Comparison of ENCODE assay signal across 13 cellular contexts in genomic region chr12:89980236-89980635, GRCh38.
DNase-seq lines count a peak whose midpoint lies in the region; ATAC-seq and TF ChIP-seq lines count a peak whose summit lies in the region.
"Had no signal": no experiment of that assay in that cellular context is flagged by ENCODE, and none has a peak within 500 bp of the region (broad histone marks: within the 10 kb centered on the region; RNA-seq: fewer than 3 reads in every experiment).

No MANE protein-coding gene starts in this region.

- ATAC-seq in GM23338 (no peak), HG02678 (IDR thresholded peaks at IDR 0.05; ENCODE audit: unreplicated experiment) (no peak), HG03135 (IDR thresholded peaks at IDR 0.05; ENCODE audit: unreplicated experiment) (no peak), HG03432 (IDR thresholded peaks at IDR 0.05; ENCODE audit: unreplicated experiment) (no peak)

- no peak overlapping the region for H2BK120ac ChIP-seq in trophoblast cell (ENCODE audit: insufficient read depth, low read length, poor library complexity)

- no peaks in the 10 kb centered on the region for H3K4me1 ChIP-seq in GM23338 (ENCODE audit: insufficient read depth)
- H3K4me1 ChIP-seq in trophoblast cell (ENCODE audit: control insufficient read depth in 1 of 2, insufficient read depth in 2 of 2, low read length in 2 of 2): peaks cover 2 to 8% of the 10 kb centered on the region in 2 experiments
- H3K4me1 ChIP-seq in thyroid gland: no peaks in the 10 kb centered on the region
- H3K4me1 ChIP-seq: parathyroid adenoma had no signal

- H3K23ac ChIP-seq in trophoblast cell (ENCODE audit: low read length): no peak overlapping the region

- no peak overlapping the region for H3K18ac ChIP-seq in trophoblast cell (ENCODE audit: low read length)

- no peaks in the 10 kb centered on the region for H3F3A ChIP-seq in GM23338 (replicated peaks; ENCODE audit: low read depth)

- no peaks in the 10 kb centered on the region for H3K27me3 Mint-ChIP-seq in GM23338 (ENCODE audit: insufficient read depth, low read depth, poor library complexity)

- no peak for TF ChIP-seq POLR2A in thyroid gland (IDR thresholded peaks at IDR 0.05)

- no CpG with 5 or more reads among the region's 3 CpGs for WGBS in trophoblast cell (ENCODE audit: extremely low coverage, insufficient coverage, insufficient read length)
- WGBS in thyroid gland, 2 donors: 81 to 90% methylated on average over 3 of the region's 3 CpGs

- H3K4me3 ChIP-seq in GM23338 (no peak overlapping the region), trophoblast cell (ENCODE audit: low read depth, low read length) (no peak overlapping the region), thyroid gland (replicated peaks in 1 of 3) (no peak overlapping the region)

- H3K9me2 ChIP-seq in GM23338 (ENCODE audit: insufficient read depth): 0 out of 2 replicates have a peak, but pooled peaks cover 4% of the 10 kb centered on the region

- no peak overlapping the region for H3K4me2 ChIP-seq in GM23338
- H3K4me2 ChIP-seq in trophoblast cell (ENCODE audit: low read length): no peak overlapping the region

- no peak overlapping the region for H2AK5ac ChIP-seq in trophoblast cell (ENCODE audit: low read length)

- H3K27ac ChIP-seq in GM23338 (ENCODE audit: low read depth) (no peak overlapping the region), trophoblast cell (ENCODE audit: low read depth, low read length) (peak overlapping the region; percentile 62), thyroid gland (no peak overlapping the region)
- H3K27ac ChIP-seq: parathyroid adenoma had no signal

- H3K36me3 ChIP-seq in GM23338 (ENCODE audit: insufficient read depth) (no peaks in the 10 kb centered on the region), trophoblast cell (ENCODE audit: control insufficient read depth in 1 of 2, insufficient read depth in 2 of 2, low read length in 2 of 2) (no peaks in the 10 kb centered on the region), thyroid gland (no peaks in the 10 kb centered on the region)

- intact Hi-C loops in thyroid gland (cut with DNase I): no loop called here

- peak overlapping the region; percentile 85 for H2AFZ ChIP-seq in GM23338
- H2AFZ ChIP-seq in trophoblast cell (ENCODE audit: insufficient read depth, low read length, poor library complexity): no peak overlapping the region
- H2AFZ ChIP-seq: parathyroid adenoma had no signal

- DNase-seq in GM23338 (ENCODE audit: low spot score) (no peak), fibroblast of peridontal ligament (ENCODE audit: extremely low read depth) (peak; percentile 45), trophoblast cell (peak in 1 of 2 donors; percentile 27), thyroid gland (no peak)
- DNase-seq: activated effector memory CD4-positive, alpha-beta T cell treated with anti-CD3 and anti-CD28 coated beads, Interleukin-2, amount 50 U/mL, for 16 hours; DMS 273 treated with DMSO at 0.1 percent for 48 hours; NCI-H1092; NK-92 treated with Interleukin-12 subunit alpha and Interleukin-12 subunit beta, amount 100 ng/mL, for 24 hours had no signal

- TF ChIP-seq CTCF in GM23338 (conservative IDR thresholded peaks at IDR 0.05; ENCODE audit: low read depth in 2 of 2): no peak
- no peak for TF ChIP-seq CTCF in thyroid gland (IDR thresholded peaks at IDR 0.05)

- no peak overlapping the region for H3K4ac ChIP-seq in trophoblast cell (ENCODE audit: low read depth, low read length)

- peak overlapping the region; percentile 55 for H3K9ac ChIP-seq in trophoblast cell (ENCODE audit: low read length)
- H3K9ac ChIP-seq: parathyroid adenoma had no signal

- H3K79me2 ChIP-seq in GM23338 (replicated peaks; ENCODE audit: insufficient read depth) (no peaks in the 10 kb centered on the region), trophoblast cell (ENCODE audit: control insufficient read depth, insufficient read depth, low read length, poor library complexity) (no peaks in the 10 kb centered on the region)
- H3K79me2 ChIP-seq: parathyroid adenoma had no signal

- H3K14ac ChIP-seq in trophoblast cell (ENCODE audit: low read length): no peak overlapping the region

- no peak overlapping the region for H3K4me3 Mint-ChIP-seq in GM23338

- H3K9me3 Mint-ChIP-seq in GM23338: no peaks in the 10 kb centered on the region

- peaks cover 8% of the 10 kb centered on the region for H3K4me1 Mint-ChIP-seq in GM23338

- no peak overlapping the region for H3K27ac Mint-ChIP-seq in GM23338

- no peaks in the 10 kb centered on the region for H3K36me3 Mint-ChIP-seq in GM23338 (ENCODE audit: low read depth)

- peaks cover 4% of the 10 kb centered on the region for H3K79me1 ChIP-seq in trophoblast cell (ENCODE audit: low read length)

- no peak overlapping the region for H2BK5ac ChIP-seq in trophoblast cell (ENCODE audit: low read depth, low read length, poor library complexity)

- H3K27me3 ChIP-seq in GM23338 (ENCODE audit: insufficient read depth): no peaks in the 10 kb centered on the region
- H3K27me3 ChIP-seq in trophoblast cell (ENCODE audit: insufficient read depth, low read length): no peaks in the 10 kb centered on the region
- H3K27me3 ChIP-seq in thyroid gland: no peaks in the 10 kb centered on the region

- H4K20me1 ChIP-seq in GM23338 (replicated peaks; ENCODE audit: insufficient read depth): no peaks in the 10 kb centered on the region

- no peak overlapping the region for H4K12ac ChIP-seq in trophoblast cell (ENCODE audit: low read depth, low read length)

- H3K9me3 ChIP-seq in trophoblast cell (ENCODE audit: insufficient read depth, low read depth, low read length) (no peaks in the 10 kb centered on the region), thyroid gland (no peaks in the 10 kb centered on the region)

- no peak overlapping the region for H4K91ac ChIP-seq in trophoblast cell (ENCODE audit: low read depth, low read length)

- peak overlapping the region; percentile 53 for H4K8ac ChIP-seq in trophoblast cell (ENCODE audit: low read depth, low read length)

- peak overlapping the region; percentile 69 for H2BK12ac ChIP-seq in trophoblast cell (ENCODE audit: low read length)

TF ChIP-seq in PFSK-1, 5 proteins besides CTCF, POLR2A, EP300 and RAD21:
- TF ChIP-seq TAF1 (IDR thresholded peaks at IDR 0.05; ENCODE audit: borderline replicate concordance, insufficient read depth, low read length) (no peak), FOXP2 (optimal IDR thresholded peaks at IDR 0.05; ENCODE audit: borderline replicate concordance, extremely low read depth, extremely low read length, insufficient read depth) (peak; percentile 28)
